ENCODE assay signal across 8 cellular contexts in genomic region chr2:177604291-177605065, GRCh38.
DNase-seq lines count a peak whose midpoint lies in the region; ATAC-seq and TF ChIP-seq lines count a peak whose summit lies in the region.

No MANE protein-coding gene starts in this region.

- no peak overlapping the region for H3K4me3 Mint-ChIP-seq in natural killer cell
- no peak overlapping the region for H3K4me3 Mint-ChIP-seq in natural killer cell treated with Interleukin-12 subunit alpha and Interleukin-12 subunit beta and Interleukin-15 and Interleukin-18, amount 100 ng/mL, for 72 hours
- no peak overlapping the region for H3K4me3 Mint-ChIP-seq in T-cell

- H3K27ac ChIP-seq in testis: peak overlapping the region in 1 of 2 donors; percentile 8

- DNase-seq in natural killer cell (no peak), NCI-H146 treated with DMSO at 0.1 percent for 48 hours (lab: John Stamatoyannopoulos, UW; ENCODE audit: unreplicated experiment) (peak; percentile 4), astrocyte of the cerebellum (ENCODE audit: low read depth) (peak; percentile 56), iPS-NIHi7 (ENCODE audit: extremely low spot score) (peak; percentile 78), testis (peak; percentile 36), T-cell (no peak)
- no peak for DNase-seq in natural killer cell treated with Interleukin-12 subunit alpha and Interleukin-12 subunit beta and Interleukin-15 and Interleukin-18, amount 100 ng/mL, for 72 hours (ENCODE audit: low spot score)

- CTCF ChIA-PET in T-cell (lab: Charles Lee): interaction anchor here (0.8 to 1.5 kb wide), 6 partner anchors 13 to 441 kb away, joined by 3 to 17 read pairs (median 4); no protein-coding TSS in a partner anchor

- no peak overlapping the region for H3K4me3 ChIP-seq in astrocyte of the cerebellum (ENCODE audit: low read depth, low read length)
- H3K4me3 ChIP-seq in testis: no peak overlapping the region

- POLR2A ChIA-PET in T-cell (lab: Charles Lee): interaction anchor here in 1 of 2 donors (0.6 kb wide), 1 partner anchor 74 kb away, joined by 4 read pairs; no protein-coding TSS in a partner anchor

- ATAC-seq in natural killer cell (peak in 1 of 3 donors; percentile 24), T-cell (replicated peaks in 1 of 4) (no peak), HG02610 (IDR thresholded peaks at IDR 0.05; ENCODE audit: unreplicated experiment) (no peak)
- no peak for ATAC-seq in natural killer cell treated with Interleukin-12 subunit alpha and Interleukin-12 subunit beta and Interleukin-15 and Interleukin-18, amount 100 ng/mL, for 72 hours

- H3K27ac Mint-ChIP-seq in natural killer cell: no peak overlapping the region
- H3K27ac Mint-ChIP-seq in natural killer cell treated with Interleukin-12 subunit alpha and Interleukin-12 subunit beta and Interleukin-15 and Interleukin-18, amount 100 ng/mL, for 72 hours: no peak overlapping the region
- H3K27ac Mint-ChIP-seq in T-cell: no peak overlapping the region

- no peak for TF ChIP-seq POLR2A in testis (IDR thresholded peaks at IDR 0.05)

- H3K36me3 Mint-ChIP-seq in natural killer cell (no peaks in the 10 kb centered on the region), T-cell (peaks cover 9% of the 10 kb centered on the region)
- H3K36me3 Mint-ChIP-seq in natural killer cell treated with Interleukin-12 subunit alpha and Interleukin-12 subunit beta and Interleukin-15 and Interleukin-18, amount 100 ng/mL, for 72 hours: peaks cover 4% of the 10 kb centered on the region

- H3K4me1 ChIP-seq in testis: peaks cover 17% of the 10 kb centered on the region

- TF ChIP-seq CTCF in natural killer cell (IDR thresholded peaks at IDR 0.05) (peak; percentile 44), astrocyte of the cerebellum (IDR thresholded peaks at IDR 0.05; ENCODE audit: low read depth, low read length, missing control alignments) (peak; percentile 73), testis (IDR thresholded peaks at IDR 0.05) (peak; percentile 42 to 73 (median 65))

- H3K36me3 ChIP-seq in testis (ENCODE audit: low read depth, missing control alignments): no peaks in the 10 kb centered on the region

- H3K9me3 ChIP-seq in testis: no peaks in the 10 kb centered on the region

- H3K4me1 Mint-ChIP-seq in natural killer cell (no peaks in the 10 kb centered on the region), T-cell (no peaks in the 10 kb centered on the region)
- peaks cover 0 to 4% of the 10 kb centered on the region in 2 donors for H3K4me1 Mint-ChIP-seq in natural killer cell treated with Interleukin-12 subunit alpha and Interleukin-12 subunit beta and Interleukin-15 and Interleukin-18, amount 100 ng/mL, for 72 hours (ENCODE audit: low read depth in 2 of 2)

- peaks cover 7 to 14% of the 10 kb centered on the region in 2 donors for H3K27me3 Mint-ChIP-seq in natural killer cell (ENCODE audit: low read depth in 2 of 2)
- peaks cover 0 to 9% of the 10 kb centered on the region in 2 donors for H3K27me3 Mint-ChIP-seq in natural killer cell treated with Interleukin-12 subunit alpha and Interleukin-12 subunit beta and Interleukin-15 and Interleukin-18, amount 100 ng/mL, for 72 hours
- peaks cover 9 to 12% of the 10 kb centered on the region in 2 donors for H3K27me3 Mint-ChIP-seq in T-cell

- intact Hi-C loops in natural killer cell (cut with micrococcal nuclease) (loop anchor here (5.0 kb wide), 2 partner anchors 267 to 442 kb away; no protein-coding TSS in a partner anchor), testis (cut with DNase I; ENCODE audit: low total_unique reads) (loop anchor here (10.0 kb wide), 1 partner anchor 440 kb away; no protein-coding TSS in a partner anchor)

- in situ Hi-C loops in astrocyte of the cerebellum (cut with HindIII; ENCODE audit: low sequenced_read_pairs): loop anchor here (25.0 kb wide), 1 partner anchor 267 kb away; no protein-coding TSS in a partner anchor

- 51 to 59% methylated on average over 3 of the region's 3 CpGs for WGBS in testis, 2 donors

- H3K9me3 Mint-ChIP-seq in natural killer cell: no peaks in the 10 kb centered on the region
- H3K9me3 Mint-ChIP-seq in natural killer cell treated with Interleukin-12 subunit alpha and Interleukin-12 subunit beta and Interleukin-15 and Interleukin-18, amount 100 ng/mL, for 72 hours: no peaks in the 10 kb centered on the region
- H3K9me3 Mint-ChIP-seq in T-cell: peaks cover 0 to 10% (median 3%) of the 10 kb centered on the region in 3 donors

- H3K27me3 ChIP-seq in testis: no peaks in the 10 kb centered on the region

Comparison
In these comparisons a context has a peak if more than half of its experiments do, and no peak if none do; other contexts are left out.
1. DNase-seq: peak in NCI-H146 treated with DMSO at 0.1 percent for 48 hours (single experiment), astrocyte of the cerebellum (single experiment), iPS-NIHi7 (single experiment) and testis (single experiment); none in natural killer cell (single experiment), natural killer cell treated with Interleukin-12 subunit alpha and Interleukin-12 subunit beta and Interleukin-15 and Interleukin-18, amount 100 ng/mL, for 72 hours (single experiment) and T-cell (0 of 34).
2. Peak in every context shown above with its lines, with median percentiles within 50 percentile points of each other: CTCF ChIP-seq.